Comparison of ENCODE assay signal across 1 cellular context in the genomic region with DNA sequence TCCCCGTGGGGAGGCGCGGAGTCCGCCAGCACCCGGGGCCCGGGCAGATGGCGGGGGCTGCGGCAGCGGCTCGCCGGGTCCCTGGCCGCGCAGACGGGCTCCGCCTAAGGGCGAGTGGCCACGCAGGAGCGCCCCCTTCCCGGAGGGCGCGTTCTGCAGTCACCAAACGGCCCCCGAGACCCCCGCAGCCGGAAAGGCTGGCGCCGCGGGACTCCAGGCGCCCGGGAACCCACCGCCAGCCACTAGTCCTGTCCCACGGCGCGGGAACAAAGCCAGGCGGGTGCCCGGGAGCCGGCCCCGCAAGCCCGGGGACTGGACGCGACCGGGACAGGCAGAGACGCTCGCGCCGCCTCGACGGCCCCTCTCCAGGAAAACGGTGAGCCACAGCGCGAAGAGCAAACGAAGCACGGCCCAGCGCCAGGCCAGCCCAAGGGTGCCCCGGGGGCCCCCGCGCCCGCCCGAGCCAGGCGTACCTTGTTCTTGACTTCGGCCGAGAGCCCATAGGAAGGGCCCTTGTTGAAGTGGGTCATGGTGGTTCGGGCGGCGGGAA.
TF ChIP-seq lines count a peak whose summit lies in the region.

No MANE protein-coding gene starts in this region.

TF ChIP-seq in HepG2, 621 proteins besides CTCF, POLR2A, EP300 and RAD21 (continued from another document and continues in another):
- TF ChIP-seq, protein P1, sequence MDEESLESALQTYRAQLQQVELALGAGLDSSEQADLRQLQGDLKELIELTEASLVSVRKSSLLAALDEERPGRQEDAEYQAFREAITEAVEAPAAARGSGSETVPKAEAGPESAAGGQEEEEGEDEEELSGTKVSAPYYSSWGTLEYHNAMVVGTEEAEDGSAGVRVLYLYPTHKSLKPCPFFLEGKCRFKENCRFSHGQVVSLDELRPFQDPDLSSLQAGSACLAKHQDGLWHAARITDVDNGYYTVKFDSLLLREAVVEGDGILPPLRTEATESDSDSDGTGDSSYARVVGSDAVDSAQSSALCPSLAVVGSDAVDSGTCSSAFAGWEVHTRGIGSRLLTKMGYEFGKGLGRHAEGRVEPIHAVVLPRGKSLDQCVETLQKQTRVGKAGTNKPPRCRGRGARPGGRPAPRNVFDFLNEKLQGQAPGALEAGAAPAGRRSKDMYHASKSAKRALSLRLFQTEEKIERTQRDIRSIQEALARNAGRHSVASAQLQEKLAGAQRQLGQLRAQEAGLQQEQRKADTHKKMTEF (CRISPR knock-in tag; IDR thresholded peaks at IDR 0.05), result 0 out of 2 replicates have a peak, but pooled peaks have one; percentile 40
- no peak for TF ChIP-seq ZNF232 (CRISPR knock-in tag; IDR thresholded peaks at IDR 0.05; ENCODE audit: borderline replicate concordance)
- no peak for TF ChIP-seq ZNF720 (CRISPR knock-in tag; IDR thresholded peaks at IDR 0.05)
- TF ChIP-seq RARG (CRISPR knock-in tag; IDR thresholded peaks at IDR 0.05; ENCODE audit: low read depth), result no peak
- 0 out of 2 replicates have a peak, but pooled peaks have one; percentile 24 for TF ChIP-seq ZNF414 (CRISPR knock-in tag; IDR thresholded peaks at IDR 0.05)
- no peak for TF ChIP-seq ZBTB21 (CRISPR knock-in tag; IDR thresholded peaks at IDR 0.05)
- no peak for TF ChIP-seq ZNF549 (CRISPR knock-in tag; IDR thresholded peaks at IDR 0.05)
- TF ChIP-seq HDAC2 (CRISPR knock-in tag; IDR thresholded peaks at IDR 0.05), result no peak
- TF ChIP-seq ZNF644 (CRISPR knock-in tag; IDR thresholded peaks at IDR 0.05; ENCODE audit: low read depth), result no peak
- no peak for TF ChIP-seq SMARCC2 (IDR thresholded peaks at IDR 0.05)
- no peak for TF ChIP-seq U2AF1 (optimal IDR thresholded peaks at IDR 0.05; ENCODE audit: low read depth, low read length)
- no peak for TF ChIP-seq RELA (CRISPR knock-in tag; IDR thresholded peaks at IDR 0.05)
- TF ChIP-seq, protein P2, sequence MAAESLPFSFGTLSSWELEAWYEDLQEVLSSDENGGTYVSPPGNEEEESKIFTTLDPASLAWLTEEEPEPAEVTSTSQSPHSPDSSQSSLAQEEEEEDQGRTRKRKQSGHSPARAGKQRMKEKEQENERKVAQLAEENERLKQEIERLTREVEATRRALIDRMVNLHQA (CRISPR knock-in tag; IDR thresholded peaks at IDR 0.05), result no peak
- TF ChIP-seq SNAPC5 (CRISPR knock-in tag; IDR thresholded peaks at IDR 0.05; ENCODE audit: borderline replicate concordance), result no peak
- TF ChIP-seq FLYWCH1 (CRISPR knock-in tag; IDR thresholded peaks at IDR 0.05), result 0 out of 2 replicates have a peak, but pooled peaks have one; percentile 21
- no peak for TF ChIP-seq FOXC1 (CRISPR knock-in tag; IDR thresholded peaks at IDR 0.05; ENCODE audit: borderline replicate concordance)
- no peak for TF ChIP-seq ZNF580 (CRISPR knock-in tag; IDR thresholded peaks at IDR 0.05; ENCODE audit: borderline replicate concordance, low read depth)
- TF ChIP-seq ZBED4 (CRISPR knock-in tag; IDR thresholded peaks at IDR 0.05; ENCODE audit: borderline replicate concordance), result no peak
- no peak for TF ChIP-seq NFATC3 (CRISPR knock-in tag; IDR thresholded peaks at IDR 0.05)
- no peak for TF ChIP-seq LCORL (IDR thresholded peaks at IDR 0.05)
- no peak for TF ChIP-seq LCORL (CRISPR knock-in tag; IDR thresholded peaks at IDR 0.05)
- TF ChIP-seq, protein P3, sequence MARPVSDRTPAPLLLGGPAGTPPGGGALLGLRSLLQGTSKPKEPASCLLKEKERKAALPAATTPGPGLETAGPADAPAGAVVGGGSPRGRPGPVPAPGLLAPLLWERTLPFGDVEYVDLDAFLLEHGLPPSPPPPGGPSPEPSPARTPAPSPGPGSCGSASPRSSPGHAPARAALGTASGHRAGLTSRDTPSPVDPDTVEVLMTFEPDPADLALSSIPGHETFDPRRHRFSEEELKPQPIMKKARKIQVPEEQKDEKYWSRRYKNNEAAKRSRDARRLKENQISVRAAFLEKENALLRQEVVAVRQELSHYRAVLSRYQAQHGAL (CRISPR knock-in tag; IDR thresholded peaks at IDR 0.05; ENCODE audit: not compliant biosample characterization), result no peak
- TF ChIP-seq MAFF (IDR thresholded peaks at IDR 0.05; ENCODE audit: low read depth, low read length), result no peak
- TF ChIP-seq, protein P4, sequence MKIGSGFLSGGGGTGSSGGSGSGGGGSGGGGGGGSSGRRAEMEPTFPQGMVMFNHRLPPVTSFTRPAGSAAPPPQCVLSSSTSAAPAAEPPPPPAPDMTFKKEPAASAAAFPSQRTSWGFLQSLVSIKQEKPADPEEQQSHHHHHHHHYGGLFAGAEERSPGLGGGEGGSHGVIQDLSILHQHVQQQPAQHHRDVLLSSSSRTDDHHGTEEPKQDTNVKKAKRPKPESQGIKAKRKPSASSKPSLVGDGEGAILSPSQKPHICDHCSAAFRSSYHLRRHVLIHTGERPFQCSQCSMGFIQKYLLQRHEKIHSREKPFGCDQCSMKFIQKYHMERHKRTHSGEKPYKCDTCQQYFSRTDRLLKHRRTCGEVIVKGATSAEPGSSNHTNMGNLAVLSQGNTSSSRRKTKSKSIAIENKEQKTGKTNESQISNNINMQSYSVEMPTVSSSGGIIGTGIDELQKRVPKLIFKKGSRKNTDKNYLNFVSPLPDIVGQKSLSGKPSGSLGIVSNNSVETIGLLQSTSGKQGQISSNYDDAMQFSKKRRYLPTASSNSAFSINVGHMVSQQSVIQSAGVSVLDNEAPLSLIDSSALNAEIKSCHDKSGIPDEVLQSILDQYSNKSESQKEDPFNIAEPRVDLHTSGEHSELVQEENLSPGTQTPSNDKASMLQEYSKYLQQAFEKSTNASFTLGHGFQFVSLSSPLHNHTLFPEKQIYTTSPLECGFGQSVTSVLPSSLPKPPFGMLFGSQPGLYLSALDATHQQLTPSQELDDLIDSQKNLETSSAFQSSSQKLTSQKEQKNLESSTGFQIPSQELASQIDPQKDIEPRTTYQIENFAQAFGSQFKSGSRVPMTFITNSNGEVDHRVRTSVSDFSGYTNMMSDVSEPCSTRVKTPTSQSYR (CRISPR knock-in tag; IDR thresholded peaks at IDR 0.05; ENCODE audit: borderline replicate concordance), result no peak
- no peak for TF ChIP-seq ZBTB37 (CRISPR knock-in tag; IDR thresholded peaks at IDR 0.05)
- TF ChIP-seq E2F1 (CRISPR knock-in tag; IDR thresholded peaks at IDR 0.05), result no peak
- TF ChIP-seq NCOA2 (CRISPR knock-in tag; IDR thresholded peaks at IDR 0.05), result no peak
- no peak for TF ChIP-seq ZBTB34 (CRISPR knock-in tag; IDR thresholded peaks at IDR 0.05)
- TF ChIP-seq PRDM15 (CRISPR knock-in tag; IDR thresholded peaks at IDR 0.05), result no peak
- TF ChIP-seq TBX3 (IDR thresholded peaks at IDR 0.05; ENCODE audit: borderline replicate concordance), result no peak
- TF ChIP-seq, protein P5, sequence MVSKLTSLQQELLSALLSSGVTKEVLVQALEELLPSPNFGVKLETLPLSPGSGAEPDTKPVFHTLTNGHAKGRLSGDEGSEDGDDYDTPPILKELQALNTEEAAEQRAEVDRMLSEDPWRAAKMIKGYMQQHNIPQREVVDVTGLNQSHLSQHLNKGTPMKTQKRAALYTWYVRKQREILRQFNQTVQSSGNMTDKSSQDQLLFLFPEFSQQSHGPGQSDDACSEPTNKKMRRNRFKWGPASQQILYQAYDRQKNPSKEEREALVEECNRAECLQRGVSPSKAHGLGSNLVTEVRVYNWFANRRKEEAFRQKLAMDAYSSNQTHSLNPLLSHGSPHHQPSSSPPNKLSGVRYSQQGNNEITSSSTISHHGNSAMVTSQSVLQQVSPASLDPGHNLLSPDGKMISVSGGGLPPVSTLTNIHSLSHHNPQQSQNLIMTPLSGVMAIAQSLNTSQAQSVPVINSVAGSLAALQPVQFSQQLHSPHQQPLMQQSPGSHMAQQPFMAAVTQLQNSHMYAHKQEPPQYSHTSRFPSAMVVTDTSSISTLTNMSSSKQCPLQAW (CRISPR knock-in tag; IDR thresholded peaks at IDR 0.05), result no peak
- TF ChIP-seq KDM6A (CRISPR knock-in tag; IDR thresholded peaks at IDR 0.05; ENCODE audit: low read depth), result no peak
